Comparison of ENCODE assay signal across 35 cellular contexts in the genomic region with DNA sequence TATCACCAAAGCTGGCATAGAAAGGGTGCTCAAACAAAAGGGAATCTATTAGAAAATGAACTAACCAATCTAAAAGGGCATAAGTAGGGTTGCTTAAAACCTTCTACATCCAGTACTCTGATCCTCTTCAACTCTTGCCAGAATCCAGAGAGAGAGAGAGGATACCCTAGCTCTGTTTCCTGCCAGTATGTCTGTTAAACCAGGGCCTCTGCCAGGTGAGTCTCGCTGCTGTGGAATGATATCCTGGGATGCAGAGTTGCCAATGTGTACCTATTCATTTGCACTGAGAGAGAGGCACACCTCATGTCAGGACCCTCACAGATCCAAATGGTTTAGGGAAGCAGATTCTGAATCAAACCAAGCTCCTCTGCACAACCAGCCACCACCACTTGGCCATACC.
"Had no signal": no experiment of that assay in that cellular context is flagged by ENCODE, and none has a peak within 500 bp of the region (broad histone marks: within the 10 kb centered on the region; RNA-seq: fewer than 3 reads in every experiment).

No MANE protein-coding gene starts in this region.

- H3K4me3 ChIP-seq: adrenal gland, ascending aorta, body of pancreas, breast epithelium, cardiac muscle cell had no signal

- H3K4me1 ChIP-seq: adrenal gland, ascending aorta, body of pancreas, breast epithelium had no signal

- H3K36me3 ChIP-seq: adrenal gland, ascending aorta, brain microvascular endothelial cell, breast epithelium, cardiac muscle cell had no signal

- FAIRE-seq: astrocyte, bronchial epithelial cell had no signal

- ATAC-seq: activated naive CD4-positive, alpha-beta T cell treated with anti-CD3 and anti-CD28 coated beads, Interleukin-2, amount 50 U/mL, for 72 hours; activated naive CD8-positive, alpha-beta T cell treated with anti-CD3 and anti-CD28 coated beads, Interleukin-2, amount 50 U/mL, for 24 hours; activated T-cell treated with anti-CD3 and anti-CD28 coated beads, Interleukin-2, amount 50 U/mL, for 4 hours; activated T-cell treated with anti-CD3 and anti-CD28 coated beads, Interleukin-2, amount 50 U/mL, for 72 hours; activated T-helper 17 cell treated with anti-CD3 and anti-CD28 coated beads, Interleukin-2, amount 50 U/mL, for 72 hours; body of pancreas had no signal

- H3K27ac ChIP-seq: adrenal gland, ascending aorta, body of pancreas, brain microvascular endothelial cell, cardiac muscle cell had no signal

- DNase-seq: activated effector memory CD4-positive, alpha-beta T cell treated with anti-CD3 and anti-CD28 coated beads, Interleukin-2, amount 50 U/mL, for 16 hours; activated effector memory CD4-positive, alpha-beta T cell treated with Interleukin-2 at 50 U/mL for 16 hours; activated gamma-delta T cell; activated gamma-delta T cell treated with Interleukin-2 at 50 U/mL for 16 hours; activated naive CD4-positive, alpha-beta T cell; activated naive CD4-positive, alpha-beta T cell treated with anti-CD3 and anti-CD28 coated beads for 36 hours; activated naive CD4-positive, alpha-beta T cell treated with anti-CD3 and anti-CD28 coated beads, Interleukin-2, amount 10 ng/mL, durations not matched to agents 7 days and 5 days; activated naive CD4-positive, alpha-beta T cell treated with anti-CD3 and anti-CD28 coated beads, Interleukin-2, amount 50 U/mL, for 16 hours; activated naive CD4-positive, alpha-beta T cell treated with Interleukin-2 at 50 U/mL for 16 hours; activated naive CD8-positive, alpha-beta T cell treated with anti-CD3 and anti-CD28 coated beads for 36 hours; activated naive CD8-positive, alpha-beta T cell treated with anti-CD3 and anti-CD28 coated beads, Interleukin-2, amount 10 ng/mL, durations not matched to agents 7 days and 5 days; activated naive CD8-positive, alpha-beta T cell treated with anti-CD3 and anti-CD28 coated beads, Interleukin-2, amount 50 U/mL, for 24 hours; activated T-cell treated with anti-CD3 and anti-CD28 coated beads for 4 hours; activated T-cell treated with anti-CD3 and anti-CD28 coated beads, Interleukin-2, amount 50 U/mL, for 1 hour; activated T-cell treated with anti-CD3 and anti-CD28 coated beads, Interleukin-2, amount 50 U/mL, for 24 hours; activated T-cell treated with anti-CD3 and anti-CD28 coated beads, Interleukin-2, amount 50 U/mL, for 4 hours; activated T-cell treated with anti-CD3 and anti-CD28 coated beads, Interleukin-2, amount 50 U/mL, for 48 hours; activated T-cell treated with anti-CD3 and anti-CD28 coated beads, Interleukin-2, amount 50 U/mL, for 72 hours; adrenal gland; amniotic stem cell; amygdala; anterior cingulate cortex; aorta; body of pancreas; brain microvascular endothelial cell; caudate nucleus; central memory CD4-positive, alpha-beta T cell; cerebellar nuclear complex had no signal

- H3K9me3 ChIP-seq: adrenal gland, ascending aorta, body of pancreas, breast epithelium had no signal

- H3K27me3 ChIP-seq: adrenal gland, ascending aorta, body of pancreas, brain microvascular endothelial cell, breast epithelium had no signal
